In the genomic region with DNA sequence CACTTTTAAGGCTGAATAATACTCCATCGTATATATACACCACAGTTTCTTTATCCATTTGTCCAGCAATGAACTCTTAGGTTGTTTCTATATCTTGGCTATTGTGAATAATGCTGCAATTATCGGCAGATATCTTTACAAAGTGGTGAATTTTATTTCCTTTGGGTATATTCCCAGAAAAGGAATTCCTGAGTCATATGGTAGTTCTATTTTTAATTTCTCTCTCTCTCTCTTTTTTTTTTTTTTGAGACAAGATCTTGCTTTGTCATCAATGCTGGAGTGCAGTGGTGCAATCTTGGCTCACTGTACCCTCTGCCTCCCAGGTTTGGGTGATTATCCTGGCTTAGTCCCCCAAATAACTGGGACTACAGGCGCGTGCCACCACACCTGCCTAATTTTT, we compare ENCODE assay signal across 1 cellular context.
TF ChIP-seq lines count a peak whose summit lies in the region.

No MANE protein-coding gene starts in this region.

TF ChIP-seq in K562, 482 proteins besides CTCF, POLR2A, EP300 and RAD21 (continued from another document):
- TF ChIP-seq, protein P1, sequence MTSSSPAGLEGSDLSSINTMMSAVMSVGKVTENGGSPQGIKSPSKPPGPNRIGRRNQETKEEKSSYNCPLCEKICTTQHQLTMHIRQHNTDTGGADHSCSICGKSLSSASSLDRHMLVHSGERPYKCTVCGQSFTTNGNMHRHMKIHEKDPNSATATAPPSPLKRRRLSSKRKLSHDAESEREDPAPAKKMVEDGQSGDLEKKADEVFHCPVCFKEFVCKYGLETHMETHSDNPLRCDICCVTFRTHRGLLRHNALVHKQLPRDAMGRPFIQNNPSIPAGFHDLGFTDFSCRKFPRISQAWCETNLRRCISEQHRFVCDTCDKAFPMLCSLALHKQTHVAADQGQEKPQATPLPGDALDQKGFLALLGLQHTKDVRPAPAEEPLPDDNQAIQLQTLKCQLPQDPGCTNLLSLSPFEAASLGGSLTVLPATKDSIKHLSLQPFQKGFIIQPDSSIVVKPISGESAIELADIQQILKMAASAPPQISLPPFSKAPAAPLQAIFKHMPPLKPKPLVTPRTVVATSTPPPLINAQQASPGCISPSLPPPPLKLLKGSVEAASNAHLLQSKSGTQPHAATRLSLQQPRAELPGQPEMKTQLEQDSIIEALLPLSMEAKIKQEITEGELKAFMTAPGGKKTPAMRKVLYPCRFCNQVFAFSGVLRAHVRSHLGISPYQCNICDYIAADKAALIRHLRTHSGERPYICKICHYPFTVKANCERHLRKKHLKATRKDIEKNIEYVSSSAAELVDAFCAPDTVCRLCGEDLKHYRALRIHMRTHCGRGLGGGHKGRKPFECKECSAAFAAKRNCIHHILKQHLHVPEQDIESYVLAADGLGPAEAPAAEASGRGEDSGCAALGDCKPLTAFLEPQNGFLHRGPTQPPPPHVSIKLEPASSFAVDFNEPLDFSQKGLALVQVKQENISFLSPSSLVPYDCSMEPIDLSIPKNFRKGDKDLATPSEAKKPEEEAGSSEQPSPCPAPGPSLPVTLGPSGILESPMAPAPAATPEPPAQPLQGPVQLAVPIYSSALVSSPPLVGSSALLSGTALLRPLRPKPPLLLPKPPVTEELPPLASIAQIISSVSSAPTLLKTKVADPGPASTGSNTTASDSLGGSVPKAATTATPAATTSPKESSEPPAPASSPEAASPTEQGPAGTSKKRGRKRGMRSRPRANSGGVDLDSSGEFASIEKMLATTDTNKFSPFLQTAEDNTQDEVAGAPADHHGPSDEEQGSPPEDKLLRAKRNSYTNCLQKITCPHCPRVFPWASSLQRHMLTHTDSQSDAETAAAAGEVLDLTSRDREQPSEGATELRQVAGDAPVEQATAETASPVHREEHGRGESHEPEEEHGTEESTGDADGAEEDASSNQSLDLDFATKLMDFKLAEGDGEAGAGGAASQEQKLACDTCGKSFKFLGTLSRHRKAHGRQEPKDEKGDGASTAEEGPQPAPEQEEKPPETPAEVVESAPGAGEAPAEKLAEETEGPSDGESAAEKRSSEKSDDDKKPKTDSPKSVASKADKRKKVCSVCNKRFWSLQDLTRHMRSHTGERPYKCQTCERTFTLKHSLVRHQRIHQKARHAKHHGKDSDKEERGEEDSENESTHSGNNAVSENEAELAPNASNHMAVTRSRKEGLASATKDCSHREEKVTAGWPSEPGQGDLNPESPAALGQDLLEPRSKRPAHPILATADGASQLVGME (CRISPR knock-in tag; IDR thresholded peaks at IDR 0.05), result no peak
- no peak for TF ChIP-seq ZNF232 (CRISPR knock-in tag; IDR thresholded peaks at IDR 0.05)
- TF ChIP-seq FOXA3 (CRISPR knock-in tag; conservative IDR thresholded peaks at IDR 0.05 in 1 of 2, IDR thresholded peaks at IDR 0.05 in 1 of 2), result no peak
- TF ChIP-seq, protein P2, sequence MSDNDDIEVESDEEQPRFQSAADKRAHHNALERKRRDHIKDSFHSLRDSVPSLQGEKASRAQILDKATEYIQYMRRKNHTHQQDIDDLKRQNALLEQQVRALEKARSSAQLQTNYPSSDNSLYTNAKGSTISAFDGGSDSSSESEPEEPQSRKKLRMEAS (CRISPR knock-in tag; IDR thresholded peaks at IDR 0.05), result no peak
- no peak for TF ChIP-seq MECOM (CRISPR knock-in tag; IDR thresholded peaks at IDR 0.05)
- no peak for TF ChIP-seq ETV6 (IDR thresholded peaks at IDR 0.05; ENCODE audit: borderline replicate concordance in 1 of 2, low read depth in 2 of 2, low read length in 1 of 2)
- no peak for TF ChIP-seq ETV6 (CRISPR knock-in tag; IDR thresholded peaks at IDR 0.05; ENCODE audit: borderline replicate concordance)
- no peak for TF ChIP-seq MTA3 (IDR thresholded peaks at IDR 0.05; ENCODE audit: borderline replicate concordance)
- TF ChIP-seq, protein P3, sequence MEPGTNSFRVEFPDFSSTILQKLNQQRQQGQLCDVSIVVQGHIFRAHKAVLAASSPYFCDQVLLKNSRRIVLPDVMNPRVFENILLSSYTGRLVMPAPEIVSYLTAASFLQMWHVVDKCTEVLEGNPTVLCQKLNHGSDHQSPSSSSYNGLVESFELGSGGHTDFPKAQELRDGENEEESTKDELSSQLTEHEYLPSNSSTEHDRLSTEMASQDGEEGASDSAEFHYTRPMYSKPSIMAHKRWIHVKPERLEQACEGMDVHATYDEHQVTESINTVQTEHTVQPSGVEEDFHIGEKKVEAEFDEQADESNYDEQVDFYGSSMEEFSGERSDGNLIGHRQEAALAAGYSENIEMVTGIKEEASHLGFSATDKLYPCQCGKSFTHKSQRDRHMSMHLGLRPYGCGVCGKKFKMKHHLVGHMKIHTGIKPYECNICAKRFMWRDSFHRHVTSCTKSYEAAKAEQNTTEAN (CRISPR knock-in tag; IDR thresholded peaks at IDR 0.05), result no peak
- no peak for TF ChIP-seq RFX1 (IDR thresholded peaks at IDR 0.05)
- peak; percentile 59; the same call in 1 of the 2 replicates for TF ChIP-seq BACH1 (tag; IDR thresholded peaks at IDR 0.05)
- TF ChIP-seq HDAC8 (tag; IDR thresholded peaks at IDR 0.05), result no peak
- TF ChIP-seq, protein P4, sequence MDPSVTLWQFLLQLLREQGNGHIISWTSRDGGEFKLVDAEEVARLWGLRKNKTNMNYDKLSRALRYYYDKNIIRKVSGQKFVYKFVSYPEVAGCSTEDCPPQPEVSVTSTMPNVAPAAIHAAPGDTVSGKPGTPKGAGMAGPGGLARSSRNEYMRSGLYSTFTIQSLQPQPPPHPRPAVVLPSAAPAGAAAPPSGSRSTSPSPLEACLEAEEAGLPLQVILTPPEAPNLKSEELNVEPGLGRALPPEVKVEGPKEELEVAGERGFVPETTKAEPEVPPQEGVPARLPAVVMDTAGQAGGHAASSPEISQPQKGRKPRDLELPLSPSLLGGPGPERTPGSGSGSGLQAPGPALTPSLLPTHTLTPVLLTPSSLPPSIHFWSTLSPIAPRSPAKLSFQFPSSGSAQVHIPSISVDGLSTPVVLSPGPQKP (CRISPR knock-in tag; IDR thresholded peaks at IDR 0.05), result no peak
- TF ChIP-seq ZNF384 (IDR thresholded peaks at IDR 0.05; ENCODE audit: low read depth, low read length), result peak; percentile 80
- TF ChIP-seq, protein P5, sequence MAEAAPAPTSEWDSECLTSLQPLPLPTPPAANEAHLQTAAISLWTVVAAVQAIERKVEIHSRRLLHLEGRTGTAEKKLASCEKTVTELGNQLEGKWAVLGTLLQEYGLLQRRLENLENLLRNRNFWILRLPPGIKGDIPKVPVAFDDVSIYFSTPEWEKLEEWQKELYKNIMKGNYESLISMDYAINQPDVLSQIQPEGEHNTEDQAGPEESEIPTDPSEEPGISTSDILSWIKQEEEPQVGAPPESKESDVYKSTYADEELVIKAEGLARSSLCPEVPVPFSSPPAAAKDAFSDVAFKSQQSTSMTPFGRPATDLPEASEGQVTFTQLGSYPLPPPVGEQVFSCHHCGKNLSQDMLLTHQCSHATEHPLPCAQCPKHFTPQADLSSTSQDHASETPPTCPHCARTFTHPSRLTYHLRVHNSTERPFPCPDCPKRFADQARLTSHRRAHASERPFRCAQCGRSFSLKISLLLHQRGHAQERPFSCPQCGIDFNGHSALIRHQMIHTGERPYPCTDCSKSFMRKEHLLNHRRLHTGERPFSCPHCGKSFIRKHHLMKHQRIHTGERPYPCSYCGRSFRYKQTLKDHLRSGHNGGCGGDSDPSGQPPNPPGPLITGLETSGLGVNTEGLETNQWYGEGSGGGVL (CRISPR knock-in tag; IDR thresholded peaks at IDR 0.05), result no peak
- TF ChIP-seq, protein P6, sequence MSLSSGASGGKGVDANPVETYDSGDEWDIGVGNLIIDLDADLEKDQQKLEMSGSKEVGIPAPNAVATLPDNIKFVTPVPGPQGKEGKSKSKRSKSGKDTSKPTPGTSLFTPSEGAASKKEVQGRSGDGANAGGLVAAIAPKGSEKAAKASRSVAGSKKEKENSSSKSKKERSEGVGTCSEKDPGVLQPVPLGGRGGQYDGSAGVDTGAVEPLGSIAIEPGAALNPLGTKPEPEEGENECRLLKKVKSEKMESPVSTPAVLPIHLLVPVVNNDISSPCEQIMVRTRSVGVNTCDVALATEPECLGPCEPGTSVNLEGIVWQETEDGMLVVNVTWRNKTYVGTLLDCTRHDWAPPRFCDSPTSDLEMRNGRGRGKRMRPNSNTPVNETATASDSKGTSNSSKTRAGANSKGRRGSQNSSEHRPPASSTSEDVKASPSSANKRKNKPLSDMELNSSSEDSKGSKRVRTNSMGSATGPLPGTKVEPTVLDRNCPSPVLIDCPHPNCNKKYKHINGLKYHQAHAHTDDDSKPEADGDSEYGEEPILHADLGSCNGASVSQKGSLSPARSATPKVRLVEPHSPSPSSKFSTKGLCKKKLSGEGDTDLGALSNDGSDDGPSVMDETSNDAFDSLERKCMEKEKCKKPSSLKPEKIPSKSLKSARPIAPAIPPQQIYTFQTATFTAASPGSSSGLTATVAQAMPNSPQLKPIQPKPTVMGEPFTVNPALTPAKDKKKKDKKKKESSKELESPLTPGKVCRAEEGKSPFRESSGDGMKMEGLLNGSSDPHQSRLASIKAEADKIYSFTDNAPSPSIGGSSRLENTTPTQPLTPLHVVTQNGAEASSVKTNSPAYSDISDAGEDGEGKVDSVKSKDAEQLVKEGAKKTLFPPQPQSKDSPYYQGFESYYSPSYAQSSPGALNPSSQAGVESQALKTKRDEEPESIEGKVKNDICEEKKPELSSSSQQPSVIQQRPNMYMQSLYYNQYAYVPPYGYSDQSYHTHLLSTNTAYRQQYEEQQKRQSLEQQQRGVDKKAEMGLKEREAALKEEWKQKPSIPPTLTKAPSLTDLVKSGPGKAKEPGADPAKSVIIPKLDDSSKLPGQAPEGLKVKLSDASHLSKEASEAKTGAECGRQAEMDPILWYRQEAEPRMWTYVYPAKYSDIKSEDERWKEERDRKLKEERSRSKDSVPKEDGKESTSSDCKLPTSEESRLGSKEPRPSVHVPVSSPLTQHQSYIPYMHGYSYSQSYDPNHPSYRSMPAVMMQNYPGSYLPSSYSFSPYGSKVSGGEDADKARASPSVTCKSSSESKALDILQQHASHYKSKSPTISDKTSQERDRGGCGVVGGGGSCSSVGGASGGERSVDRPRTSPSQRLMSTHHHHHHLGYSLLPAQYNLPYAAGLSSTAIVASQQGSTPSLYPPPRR (CRISPR knock-in tag; IDR thresholded peaks at IDR 0.05; ENCODE audit: borderline replicate concordance), result no peak
- peak; percentile 80 for TF ChIP-seq MAFG (tag; conservative IDR thresholded peaks at IDR 0.05)
- no peak for TF ChIP-seq XRCC4 (IDR thresholded peaks at IDR 0.05; ENCODE audit: extremely low read depth, insufficient read depth, insufficient read length)
- TF ChIP-seq HSF4 (CRISPR knock-in tag; IDR thresholded peaks at IDR 0.05; ENCODE audit: borderline replicate concordance), result no peak
- peak; percentile 55; the same call in 1 of the 2 replicates for TF ChIP-seq C11orf30 (IDR thresholded peaks at IDR 0.05; ENCODE audit: low read depth)
- TF ChIP-seq, protein P7, sequence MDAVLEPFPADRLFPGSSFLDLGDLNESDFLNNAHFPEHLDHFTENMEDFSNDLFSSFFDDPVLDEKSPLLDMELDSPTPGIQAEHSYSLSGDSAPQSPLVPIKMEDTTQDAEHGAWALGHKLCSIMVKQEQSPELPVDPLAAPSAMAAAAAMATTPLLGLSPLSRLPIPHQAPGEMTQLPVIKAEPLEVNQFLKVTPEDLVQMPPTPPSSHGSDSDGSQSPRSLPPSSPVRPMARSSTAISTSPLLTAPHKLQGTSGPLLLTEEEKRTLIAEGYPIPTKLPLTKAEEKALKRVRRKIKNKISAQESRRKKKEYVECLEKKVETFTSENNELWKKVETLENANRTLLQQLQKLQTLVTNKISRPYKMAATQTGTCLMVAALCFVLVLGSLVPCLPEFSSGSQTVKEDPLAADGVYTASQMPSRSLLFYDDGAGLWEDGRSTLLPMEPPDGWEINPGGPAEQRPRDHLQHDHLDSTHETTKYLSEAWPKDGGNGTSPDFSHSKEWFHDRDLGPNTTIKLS (IDR thresholded peaks at IDR 0.05; ENCODE audit: borderline replicate concordance, low read depth), result no peak
- TF ChIP-seq SIN3A (IDR thresholded peaks at IDR 0.05; ENCODE audit: borderline replicate concordance in 2 of 2, control insufficient read depth in 1 of 2, low read depth in 2 of 2, low read length in 2 of 2), result no peak
- no peak for TF ChIP-seq SOX6 (IDR thresholded peaks at IDR 0.05)
- TF ChIP-seq SMARCA4 (IDR thresholded peaks at IDR 0.05), result peak; percentile 61
- no peak for TF ChIP-seq ARHGAP35 (IDR thresholded peaks at IDR 0.05; ENCODE audit: partially characterized antibody)
- TF ChIP-seq, protein P8, sequence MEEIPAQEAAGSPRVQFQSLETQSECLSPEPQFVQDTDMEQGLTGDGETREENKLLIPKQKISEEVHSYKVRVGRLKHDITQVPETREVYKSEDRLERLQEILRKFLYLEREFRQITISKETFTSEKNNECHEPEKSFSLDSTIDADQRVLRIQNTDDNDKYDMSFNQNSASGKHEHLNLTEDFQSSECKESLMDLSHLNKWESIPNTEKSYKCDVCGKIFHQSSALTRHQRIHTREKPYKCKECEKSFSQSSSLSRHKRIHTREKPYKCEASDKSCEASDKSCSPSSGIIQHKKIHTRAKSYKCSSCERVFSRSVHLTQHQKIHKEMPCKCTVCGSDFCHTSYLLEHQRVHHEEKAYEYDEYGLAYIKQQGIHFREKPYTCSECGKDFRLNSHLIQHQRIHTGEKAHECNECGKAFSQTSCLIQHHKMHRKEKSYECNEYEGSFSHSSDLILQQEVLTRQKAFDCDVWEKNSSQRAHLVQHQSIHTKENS (CRISPR knock-in tag; IDR thresholded peaks at IDR 0.05), result no peak
- peak; percentile 35; the same call in 1 of the 2 replicates for TF ChIP-seq NFE2 (IDR thresholded peaks at IDR 0.05; ENCODE audit: low read depth)
- no peak for TF ChIP-seq CEBPG (CRISPR knock-in tag; IDR thresholded peaks at IDR 0.05)
- TF ChIP-seq CEBPG (tag; conservative IDR thresholded peaks at IDR 0.05 in 1 of 2, IDR thresholded peaks at IDR 0.05 in 1 of 2), result peak in 1 of 2 experiments; percentile 51; a peak in 2 of 4 replicates
- TF ChIP-seq ZNF316 (IDR thresholded peaks at IDR 0.05), result peak; percentile 63
- peak; percentile 49; the same call in 1 of the 2 replicates for TF ChIP-seq CEBPB (tag; IDR thresholded peaks at IDR 0.05)
- no peak for TF ChIP-seq ZFPM2 (CRISPR knock-in tag; IDR thresholded peaks at IDR 0.05)
- TF ChIP-seq MEF2D (tag; conservative IDR thresholded peaks at IDR 0.05; ENCODE audit: low read depth), result peak; percentile 94
- TF ChIP-seq ARID1B (IDR thresholded peaks at IDR 0.05), result peak; percentile 29; the same call in 1 of the 2 replicates
- TF ChIP-seq SMAD1 (IDR thresholded peaks at IDR 0.05; ENCODE audit: low read depth, low read length, partially characterized antibody), result no peak
TF ChIP-seq in K562: peak in this region for 14.
